In genomic region chr12:108063192-108063591, GRCh38 we compare ENCODE assay signal across 9 cellular contexts.
DNase-seq lines count a peak whose midpoint lies in the region; TF ChIP-seq lines count a peak whose summit lies in the region.
"Had no signal": no experiment of that assay in that cellular context is flagged by ENCODE, and none has a peak within 500 bp of the region (broad histone marks: within the 10 kb centered on the region; RNA-seq: fewer than 3 reads in every experiment).

No MANE protein-coding gene starts in this region.

- H3K36me3 Mint-ChIP-seq in activated T-helper 2 cell treated with anti-CD3 and anti-CD28 coated beads, Interferon-gamma antibody, Interleukin-2, Interleukin-4, amounts not matched to agents 10 μg/mL and 5 μg/mL and 100 μg/mL, durations not matched to agents 14 hours and 24 hours and 36 hours (ENCODE audit: low read depth) = no peaks in the 10 kb centered on the region

- H3K9me3 ChIP-seq in OCI-LY7 (ENCODE audit: low read length) = no peaks in the 10 kb centered on the region

- H3K4me2 ChIP-seq in OCI-LY7 (ENCODE audit: low read length) = no peak overlapping the region

- H3K4me3 Mint-ChIP-seq in activated T-helper 2 cell treated with anti-CD3 and anti-CD28 coated beads, Interferon-gamma antibody, Interleukin-2, Interleukin-4, amounts not matched to agents 10 μg/mL and 5 μg/mL and 100 μg/mL, durations not matched to agents 14 hours and 24 hours and 36 hours (ENCODE audit: low read depth) = no peak overlapping the region

- H3K4me3 ChIP-seq in OCI-LY7 (ENCODE audit: low read depth, low read length, poor library complexity, severe bottlenecking) (no peak overlapping the region), fibroblast of the aortic adventitia (ENCODE audit: low read depth, low read length) (no peak overlapping the region)

- DNase-seq in ACHN (peak; percentile 64), GM10248 (ENCODE audit: extremely low spot score) (no peak), OCI-LY7 (ENCODE audit: low spot score) (peak; percentile 25), fibroblast of the aortic adventitia (ENCODE audit: low read depth) (peak; percentile 5), NCI-H2171 treated with DMSO at 0.1 percent for 48 hours (lab: John Stamatoyannopoulos, UW) (no peak), HuH-7.5 (ENCODE audit: low spot score) (no peak), epidermal melanocyte (ENCODE audit: insufficient read length, low spot score) (no peak)
- no peak for DNase-seq in activated T-helper 2 cell treated with anti-CD3 and anti-CD28 coated beads, Interferon-gamma antibody, Interleukin-2, Interleukin-4, amounts not matched to agents 10 μg/mL and 5 μg/mL and 100 μg/mL, durations not matched to agents 14 hours and 24 hours and 36 hours (ENCODE audit: low spot score)

- H3K4me1 Mint-ChIP-seq in activated T-helper 2 cell treated with anti-CD3 and anti-CD28 coated beads, Interferon-gamma antibody, Interleukin-2, Interleukin-4, amounts not matched to agents 10 μg/mL and 5 μg/mL and 100 μg/mL, durations not matched to agents 14 hours and 24 hours and 36 hours (ENCODE audit: low read depth) = no peaks in the 10 kb centered on the region

- H3K9me3 Mint-ChIP-seq in activated T-helper 2 cell treated with anti-CD3 and anti-CD28 coated beads, Interferon-gamma antibody, Interleukin-2, Interleukin-4, amounts not matched to agents 10 μg/mL and 5 μg/mL and 100 μg/mL, durations not matched to agents 14 hours and 24 hours and 36 hours = no peaks in the 10 kb centered on the region

- H3K9me2 ChIP-seq in OCI-LY7 (ENCODE audit: insufficient read depth, low read length) = no peaks in the 10 kb centered on the region

- H2AFZ ChIP-seq in OCI-LY7 (ENCODE audit: low read length) = no peak overlapping the region
- H2AFZ ChIP-seq: parathyroid adenoma had no signal

- H3K36me3 ChIP-seq in OCI-LY7 (ENCODE audit: insufficient read depth, low read length) = no peaks in the 10 kb centered on the region

- no peaks in the 10 kb centered on the region for H3K27me3 Mint-ChIP-seq in activated T-helper 2 cell treated with anti-CD3 and anti-CD28 coated beads, Interferon-gamma antibody, Interleukin-2, Interleukin-4, amounts not matched to agents 10 μg/mL and 5 μg/mL and 100 μg/mL, durations not matched to agents 14 hours and 24 hours and 36 hours (ENCODE audit: low read depth)

- H3K27ac ChIP-seq in OCI-LY7 (ENCODE audit: low read depth, low read length, poor library complexity, severe bottlenecking) = no peak overlapping the region
- H3K27ac ChIP-seq: parathyroid adenoma had no signal

- no peaks in the 10 kb centered on the region for H3K4me1 ChIP-seq in OCI-LY7 (ENCODE audit: insufficient read depth, low read length, poor library complexity, severe bottlenecking)
- H3K4me1 ChIP-seq: parathyroid adenoma had no signal

- H3K79me2 ChIP-seq in OCI-LY7 (ENCODE audit: insufficient read depth, low read depth, low read length) = no peaks in the 10 kb centered on the region
- H3K79me2 ChIP-seq: parathyroid adenoma had no signal

- intact Hi-C loops in OCI-LY7 (cut with micrococcal nuclease; ENCODE audit: unreplicated experiment) = no loop called here
- intact Hi-C loops in activated T-helper 2 cell treated with anti-CD3 and anti-CD28 coated beads, Interferon-gamma antibody, Interleukin-2, Interleukin-4, amounts not matched to agents 10 μg/mL and 5 μg/mL and 100 μg/mL, durations not matched to agents 14 hours and 24 hours and 36 hours (cut with micrococcal nuclease) = loop anchor here (10.0 kb wide), 1 partner anchor 132 kb away; no protein-coding TSS in a partner anchor

- TF ChIP-seq CTCF in GM10248 (IDR thresholded peaks at IDR 0.05; ENCODE audit: control extremely low read depth, extremely low read depth, low read depth, missing control alignments) (peak; percentile 24), OCI-LY7 (conservative IDR thresholded peaks at IDR 0.05; ENCODE audit: low read length) (peak; percentile 73), fibroblast of the aortic adventitia (IDR thresholded peaks at IDR 0.05; ENCODE audit: insufficient read depth, low read length) (peak; percentile 22)

- BruUV-seq in OCI-LY7 (replicated peaks; lab: Mats Ljungman, UMichigan) = no TSS peak

- CTCF ChIA-PET in GM10248 (lab: Yijun Ruan, JAX) = interaction anchor here (0.9 to 2.6 kb wide), 14 partner anchors 9 to 1048 kb away, joined by 3 to 10 read pairs (median 3); no protein-coding TSS in a partner anchor
- CTCF ChIA-PET in OCI-LY7 (lab: Charles Lee; ENCODE audit: unreplicated experiment) = no interaction called here

- H3K27ac Mint-ChIP-seq in activated T-helper 2 cell treated with anti-CD3 and anti-CD28 coated beads, Interferon-gamma antibody, Interleukin-2, Interleukin-4, amounts not matched to agents 10 μg/mL and 5 μg/mL and 100 μg/mL, durations not matched to agents 14 hours and 24 hours and 36 hours = no peak overlapping the region

- in situ Hi-C loops in ACHN (cut with HindIII; ENCODE audit: low pct_ligation_motif_present, low pct_unique_long_range_greater_than_20kb, low sequenced_read_pairs) = no loop called here

- POLR2A ChIA-PET in GM10248 (lab: Yijun Ruan, JAX) (no interaction called here), OCI-LY7 (lab: Charles Lee) (no interaction called here)

- H4K20me1 ChIP-seq in OCI-LY7 (ENCODE audit: insufficient read depth, low read length) = no peaks in the 10 kb centered on the region

Comparison
In these comparisons a context has a peak if more than half of its experiments do, and no peak if none do; other contexts are left out.
1. DNase-seq: peak in ACHN (single experiment), OCI-LY7 (single experiment) and fibroblast of the aortic adventitia (single experiment); none in GM10248 (single experiment), NCI-H2171 treated with DMSO at 0.1 percent for 48 hours (single experiment), activated T-helper 2 cell treated with anti-CD3 and anti-CD28 coated beads, Interferon-gamma antibody, Interleukin-2, Interleukin-4, amounts not matched to agents 10 μg/mL and 5 μg/mL and 100 μg/mL, durations not matched to agents 14 hours and 24 hours and 36 hours (single experiment), HuH-7.5 (single experiment) and epidermal melanocyte (single experiment).
2. CTCF ChIP-seq: peak in every context shown above with its lines; median percentile 73 in OCI-LY7; 24 in GM10248; 22 in fibroblast of the aortic adventitia.